Comparison of ENCODE assay signal across 1 cellular context in the genomic region with DNA sequence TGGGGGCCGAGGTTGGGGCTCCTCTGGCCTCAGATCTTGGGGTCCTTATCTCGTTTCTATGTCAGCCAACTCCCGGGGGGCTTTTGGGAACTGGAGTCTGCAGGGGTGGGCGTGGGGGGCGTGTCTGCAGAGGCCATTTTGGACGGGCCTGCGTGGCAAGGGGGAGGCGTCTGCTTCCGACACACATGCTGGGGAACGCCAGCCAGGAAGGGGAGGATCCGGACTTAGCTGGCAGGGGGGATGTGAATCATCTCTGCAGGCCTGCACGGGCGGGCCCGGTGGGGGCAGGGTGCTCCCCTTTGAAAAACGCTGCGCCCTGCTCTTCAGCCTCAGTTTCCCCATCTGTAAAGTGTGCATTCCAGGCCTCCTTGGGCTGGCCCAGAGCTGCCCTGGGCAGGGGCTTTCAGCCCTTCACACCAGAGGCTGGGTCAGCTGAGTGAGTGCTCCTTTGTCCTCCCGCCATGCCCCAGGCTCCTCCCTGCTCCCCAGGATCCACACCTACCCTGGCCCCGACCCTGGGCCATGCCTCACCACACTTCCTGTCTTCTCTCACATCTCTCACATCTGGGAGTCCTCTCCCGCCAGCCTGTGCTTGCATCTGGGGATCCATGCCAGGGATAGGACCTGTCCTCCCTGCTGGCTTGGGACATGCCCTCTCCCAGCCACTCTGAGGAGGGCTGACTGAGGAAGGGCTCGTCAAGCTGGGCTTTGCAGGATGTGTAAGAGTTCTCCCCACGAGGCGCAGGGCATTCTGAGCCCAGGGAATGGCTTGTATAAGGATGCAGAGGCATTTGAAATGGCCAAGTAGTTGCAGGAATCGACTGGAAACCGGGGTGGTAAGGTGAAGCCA.
A peak's percentile ranks its signal among the peaks of the same experiment; 100 is the strongest.
TF ChIP-seq lines count a peak whose summit lies in the region.

No MANE protein-coding gene starts in this region.

TF ChIP-seq in HEK293, 187 proteins besides CTCF, POLR2A, EP300 and RAD21 (continued from another document):
- no peak for TF ChIP-seq ZNF561 (tag by site-specific recombination; IDR thresholded peaks at IDR 0.05; ENCODE audit: borderline replicate concordance)
- TF ChIP-seq KLF9 (tag by site-specific recombination; IDR thresholded peaks at IDR 0.05; ENCODE audit: low read depth), result peak; percentile 74
- no peak for TF ChIP-seq ZNF747 (tag by site-specific recombination; IDR thresholded peaks at IDR 0.05)
- no peak for TF ChIP-seq ZNF184 (tag by site-specific recombination; IDR thresholded peaks at IDR 0.05)
- TF ChIP-seq FEZF1 (tag by site-specific recombination; IDR thresholded peaks at IDR 0.05), result no peak
- 0 out of 2 replicates have a peak, but pooled peaks have one; percentile 35 for TF ChIP-seq ZNF692 (tag by site-specific recombination; IDR thresholded peaks at IDR 0.05)
- TF ChIP-seq, protein P1, sequence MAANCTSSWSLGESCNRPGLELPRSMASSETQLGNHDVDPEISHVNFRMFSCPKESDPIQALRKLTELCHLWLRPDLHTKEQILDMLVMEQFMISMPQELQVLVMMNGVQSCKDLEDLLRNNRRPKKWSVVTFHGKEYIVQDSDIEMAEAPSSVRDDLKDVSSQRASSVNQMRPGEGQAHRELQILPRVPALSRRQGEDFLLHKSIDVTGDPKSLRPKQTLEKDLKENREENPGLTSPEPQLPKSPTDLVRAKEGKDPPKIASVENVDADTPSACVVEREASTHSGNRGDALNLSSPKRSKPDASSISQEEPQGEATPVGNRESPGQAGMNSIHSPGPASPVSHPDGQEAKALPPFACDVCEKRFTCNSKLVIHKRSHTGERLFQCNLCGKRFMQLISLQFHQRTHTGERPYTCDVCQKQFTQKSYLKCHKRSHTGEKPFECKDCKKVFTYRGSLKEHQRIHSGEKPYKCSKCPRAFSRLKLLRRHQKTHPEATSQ (tag by site-specific recombination; IDR thresholded peaks at IDR 0.05), result no peak
- TF ChIP-seq KLF16 (tag by site-specific recombination; IDR thresholded peaks at IDR 0.05), result peak; percentile 71
- TF ChIP-seq ZNF132 (tag by site-specific recombination; IDR thresholded peaks at IDR 0.05; ENCODE audit: borderline replicate concordance), result no peak
- peak; percentile 85 for TF ChIP-seq KLF17 (tag by site-specific recombination; IDR thresholded peaks at IDR 0.05)
- TF ChIP-seq OSR2 (tag by site-specific recombination; IDR thresholded peaks at IDR 0.05), result no peak
- TF ChIP-seq ZNF24 (tag by site-specific recombination; IDR thresholded peaks at IDR 0.05), result 0 out of 2 replicates have a peak, but pooled peaks have one; percentile 30
- no peak for TF ChIP-seq ZNF174 (tag by site-specific recombination; IDR thresholded peaks at IDR 0.05)
- no peak for TF ChIP-seq YY2 (tag by site-specific recombination; IDR thresholded peaks at IDR 0.05)
- TF ChIP-seq, protein P2, sequence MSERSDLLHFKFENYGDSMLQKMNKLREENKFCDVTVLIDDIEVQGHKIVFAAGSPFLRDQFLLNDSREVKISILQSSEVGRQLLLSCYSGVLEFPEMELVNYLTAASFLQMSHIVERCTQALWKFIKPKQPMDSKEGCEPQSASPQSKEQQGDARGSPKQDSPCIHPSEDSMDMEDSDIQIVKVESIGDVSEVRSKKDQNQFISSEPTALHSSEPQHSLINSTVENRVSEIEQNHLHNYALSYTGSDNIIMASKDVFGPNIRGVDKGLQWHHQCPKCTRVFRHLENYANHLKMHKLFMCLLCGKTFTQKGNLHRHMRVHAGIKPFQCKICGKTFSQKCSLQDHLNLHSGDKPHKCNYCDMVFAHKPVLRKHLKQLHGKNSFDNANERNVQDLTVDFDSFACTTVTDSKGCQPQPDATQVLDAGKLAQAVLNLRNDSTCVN (tag by site-specific recombination; optimal IDR thresholded peaks at IDR 0.05), result no peak
- no peak for TF ChIP-seq ZNF558 (tag by site-specific recombination; IDR thresholded peaks at IDR 0.05)
- TF ChIP-seq MEIS1 (CRISPR knock-in tag; IDR thresholded peaks at IDR 0.05; ENCODE audit: borderline replicate concordance), result no peak
- peak; percentile 88 for TF ChIP-seq WT1 (tag by site-specific recombination; IDR thresholded peaks at IDR 0.05)
- TF ChIP-seq, protein P3, sequence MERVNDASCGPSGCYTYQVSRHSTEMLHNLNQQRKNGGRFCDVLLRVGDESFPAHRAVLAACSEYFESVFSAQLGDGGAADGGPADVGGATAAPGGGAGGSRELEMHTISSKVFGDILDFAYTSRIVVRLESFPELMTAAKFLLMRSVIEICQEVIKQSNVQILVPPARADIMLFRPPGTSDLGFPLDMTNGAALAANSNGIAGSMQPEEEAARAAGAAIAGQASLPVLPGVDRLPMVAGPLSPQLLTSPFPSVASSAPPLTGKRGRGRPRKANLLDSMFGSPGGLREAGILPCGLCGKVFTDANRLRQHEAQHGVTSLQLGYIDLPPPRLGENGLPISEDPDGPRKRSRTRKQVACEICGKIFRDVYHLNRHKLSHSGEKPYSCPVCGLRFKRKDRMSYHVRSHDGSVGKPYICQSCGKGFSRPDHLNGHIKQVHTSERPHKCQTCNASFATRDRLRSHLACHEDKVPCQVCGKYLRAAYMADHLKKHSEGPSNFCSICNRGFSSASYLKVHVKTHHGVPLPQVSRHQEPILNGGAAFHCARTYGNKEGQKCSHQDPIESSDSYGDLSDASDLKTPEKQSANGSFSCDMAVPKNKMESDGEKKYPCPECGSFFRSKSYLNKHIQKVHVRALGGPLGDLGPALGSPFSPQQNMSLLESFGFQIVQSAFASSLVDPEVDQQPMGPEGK (tag by site-specific recombination; IDR thresholded peaks at IDR 0.05), result no peak
- TF ChIP-seq ZBTB11 (tag by site-specific recombination; conservative IDR thresholded peaks at IDR 0.05; ENCODE audit: low read depth), result no peak
- TF ChIP-seq ZNF629 (tag by site-specific recombination; IDR thresholded peaks at IDR 0.05), result peak; percentile 26; the same call in 1 of the 2 replicates
- peak; percentile 70 for TF ChIP-seq KLF10 (tag by site-specific recombination; IDR thresholded peaks at IDR 0.05)
- no peak for TF ChIP-seq ZNF658 (tag by site-specific recombination; IDR thresholded peaks at IDR 0.05)
- no peak for TF ChIP-seq ZNF140 (tag by site-specific recombination; IDR thresholded peaks at IDR 0.05)
- peak; percentile 41; the same call in 1 of the 2 replicates for TF ChIP-seq GLIS2 (tag by site-specific recombination; IDR thresholded peaks at IDR 0.05)
- no peak for TF ChIP-seq PRDM10 (tag by site-specific recombination; IDR thresholded peaks at IDR 0.05)
- TF ChIP-seq ZFP3 (tag by site-specific recombination; IDR thresholded peaks at IDR 0.05; ENCODE audit: low read depth), result peak; percentile 94
- TF ChIP-seq KLF1 (tag by site-specific recombination; IDR thresholded peaks at IDR 0.05), result peak; percentile 82
- TF ChIP-seq ZNF560 (tag by site-specific recombination; IDR thresholded peaks at IDR 0.05; ENCODE audit: borderline replicate concordance), result no peak
- TF ChIP-seq ZIC2 (tag by site-specific recombination; IDR thresholded peaks at IDR 0.05), result peak; percentile 85
- TF ChIP-seq ZNF16 (tag by site-specific recombination; IDR thresholded peaks at IDR 0.05; ENCODE audit: low read depth), result no peak
- TF ChIP-seq ZNF600 (tag by site-specific recombination; IDR thresholded peaks at IDR 0.05), result peak; percentile 76
- TF ChIP-seq ZNF248 (tag by site-specific recombination; IDR thresholded peaks at IDR 0.05), result no peak
TF ChIP-seq in HEK293: peak in this region for 17.
